16 cellular contexts compared by ENCODE assay signal in the genomic region with DNA sequence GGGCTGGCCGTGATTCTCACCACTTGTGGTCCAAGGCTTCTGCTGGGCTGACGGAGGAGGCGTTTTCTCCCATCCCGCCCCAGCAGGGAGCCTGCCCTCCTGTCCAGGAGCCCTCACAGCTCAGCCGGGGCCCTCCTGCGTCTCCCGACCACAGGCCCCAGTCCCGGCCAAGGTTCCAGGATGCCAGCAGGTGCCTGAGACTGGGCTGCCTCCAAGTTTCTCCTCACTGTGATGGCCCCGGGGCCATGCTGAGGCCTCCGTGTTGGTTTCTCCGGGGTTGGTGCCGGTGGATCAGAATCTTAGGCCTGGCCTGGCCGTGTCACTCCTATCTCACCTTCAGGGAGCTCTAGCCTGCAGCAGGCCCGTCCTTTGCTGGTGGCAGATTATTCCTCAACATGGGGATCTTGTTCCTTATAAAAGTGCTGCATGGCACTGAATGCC. TPM values are rescaled to one million over a fixed set of nuclear protein-coding genes. Genes with fewer than 3 reads are reported as not detected.
DNase-seq lines count a peak whose midpoint lies in the region; ATAC-seq and TF ChIP-seq lines count a peak whose summit lies in the region.
"Had no signal": no experiment of that assay in that cellular context is flagged by ENCODE, and none has a peak within 500 bp of the region (broad histone marks: within the 10 kb centered on the region; RNA-seq: fewer than 3 reads in every experiment).

No MANE protein-coding gene starts in this region.

- peak; percentile 33 for DNase-seq in D341Med (ENCODE audit: low spot score)
- peak; percentile 62 for DNase-seq in RWPE2 (ENCODE audit: low spot score)
- no peak for DNase-seq in neuronal stem cell (ENCODE audit: low spot score)
- peak; percentile 64 for DNase-seq in spleen
- no peak for DNase-seq in HPDE6-E6E7 (ENCODE audit: extremely low spot score)
- DNase-seq in activated CD8-positive, alpha-beta memory T cell treated with anti-CD3 and anti-CD28 coated beads for 24 hours = no peak
- DNase-seq: BE2C, Caco-2, DMS53, GF-D8, H9 had no signal

- H2BK120ac ChIP-seq in neuronal stem cell (ENCODE audit: low read depth, low read length) = no peak overlapping the region

- peak overlapping the region; percentile 10 for H3K23ac ChIP-seq in neuronal stem cell (ENCODE audit: low read depth, low read length, poor library complexity)

- H3K9ac ChIP-seq in neuronal stem cell (ENCODE audit: low read depth, low read length, poor library complexity) = no peak overlapping the region

- H3K79me1 ChIP-seq in neuronal stem cell (ENCODE audit: low read depth, low read length) = no peaks in the 10 kb centered on the region

- no peak for TF ChIP-seq POLR2A in spleen (IDR thresholded peaks at IDR 0.05)

- no peak overlapping the region for H3K27ac ChIP-seq in RWPE2 (ENCODE audit: poor library complexity, severe bottlenecking)
- no peak overlapping the region for H3K27ac ChIP-seq in neuronal stem cell (replicated peaks; ENCODE audit: low read length)
- H3K27ac ChIP-seq in spleen = no peak overlapping the region
- H3K27ac ChIP-seq: A549 had no signal

- H3K9me3 ChIP-seq in RWPE2 (ENCODE audit: severe bottlenecking) (no peaks in the 10 kb centered on the region), neuronal stem cell (replicated peaks in 1 of 2; ENCODE audit: control insufficient read depth in 2 of 2, insufficient read depth in 1 of 2, low read depth in 1 of 2, low read length in 2 of 2) (no peaks in the 10 kb centered on the region), spleen (no peaks in the 10 kb centered on the region)
- H3K9me3 ChIP-seq: A549, BE2C, Caco-2 had no signal

- H3K14ac ChIP-seq in neuronal stem cell (ENCODE audit: low read length) = peak overlapping the region; percentile 71

- no peak overlapping the region for H4K91ac ChIP-seq in neuronal stem cell (ENCODE audit: low read depth, low read length, poor library complexity)

- H3K4me3 ChIP-seq in RWPE2 (ENCODE audit: severe bottlenecking) (no peak overlapping the region), neuronal stem cell (ENCODE audit: low read length in 2 of 2) (no peak overlapping the region), spleen (no peak overlapping the region)
- H3K4me3 ChIP-seq: A549, GM23338 had no signal

- no peaks in the 10 kb centered on the region for H3K36me3 ChIP-seq in RWPE2 (ENCODE audit: low read depth)
- no peaks in the 10 kb centered on the region for H3K36me3 ChIP-seq in neuronal stem cell (replicated peaks in 1 of 2; ENCODE audit: control insufficient read depth in 2 of 2, insufficient read depth in 2 of 2, low read length in 2 of 2)
- H3K36me3 ChIP-seq in spleen = no peaks in the 10 kb centered on the region
- H3K36me3 ChIP-seq: BE2C had no signal

- no peak overlapping the region for H4K8ac ChIP-seq in neuronal stem cell (ENCODE audit: low read depth, low read length)

- no peak for ATAC-seq in RWPE2 (ENCODE audit: low read depth)
- no peak for ATAC-seq in GM18861 (IDR thresholded peaks at IDR 0.05; ENCODE audit: unreplicated experiment)
- no peak for ATAC-seq in GM21619 (IDR thresholded peaks at IDR 0.05; ENCODE audit: unreplicated experiment)
- ATAC-seq: A549, GM23338 had no signal

- no peak overlapping the region for H3K4me2 ChIP-seq in neuronal stem cell (ENCODE audit: insufficient read depth, low read length, poor library complexity, severe bottlenecking)
- H3K4me2 ChIP-seq: A549, GM23338 had no signal

- no peak overlapping the region for H2AK5ac ChIP-seq in neuronal stem cell (ENCODE audit: low read depth, low read length)

- H3K18ac ChIP-seq in neuronal stem cell (ENCODE audit: low read length) = no peak overlapping the region

- TF ChIP-seq CTCF in RWPE2 (IDR thresholded peaks at IDR 0.05; ENCODE audit: poor library complexity, severe bottlenecking) = no peak
- no peak for TF ChIP-seq CTCF in spleen (IDR thresholded peaks at IDR 0.05 in 8 of 11, conservative IDR thresholded peaks at IDR 0.05 in 3 of 11)

- H3K4me1 ChIP-seq in RWPE2 (ENCODE audit: insufficient read depth, poor library complexity, severe bottlenecking) (no peaks in the 10 kb centered on the region), neuronal stem cell (ENCODE audit: control insufficient read depth in 2 of 2, insufficient read depth in 1 of 2, low read depth in 1 of 2, low read length in 2 of 2) (no peaks in the 10 kb centered on the region), spleen (peaks cover 10 to 15% (median 15%) of the 10 kb centered on the region in 6 donors)
- H3K4me1 ChIP-seq: A549, BE2C, Caco-2 had no signal

- no peak overlapping the region for H2BK12ac ChIP-seq in neuronal stem cell (ENCODE audit: low read length)

- intact Hi-C loops in spleen (cut with DNase I; ENCODE audit: low total_unique reads) = no loop called here

- H2AFZ ChIP-seq in neuronal stem cell (ENCODE audit: low read length) = no peak overlapping the region
- H2AFZ ChIP-seq: GM23338 had no signal

- WGBS in neuronal stem cell (ENCODE audit: extremely low coverage in 2 of 2, insufficient read length in 2 of 2, insufficient replicate concordance in 1 of 2), 2 donors = no CpG with 5 or more reads among the region's 14 CpGs
- WGBS in spleen, 5 donors = 86 to 97% (median 90%) methylated on average over 14 of the region's 14 CpGs

- H3K27me3 ChIP-seq in RWPE2 (ENCODE audit: insufficient read depth, poor library complexity, severe bottlenecking) (peaks cover 14% of the 10 kb centered on the region), neuronal stem cell (ENCODE audit: control insufficient read depth in 3 of 3, insufficient read depth in 3 of 3, low read depth in 1 of 3, low read length in 3 of 3) (peaks cover 3 to 61% (median 19%) of the 10 kb centered on the region in 3 experiments), spleen (replicated peaks in 1 of 7) (peaks cover 0 to 26% (median 19%) of the 10 kb centered on the region in 7 donors)

- H3K4ac ChIP-seq in neuronal stem cell (ENCODE audit: low read length) = peak overlapping the region; percentile 89

- peak overlapping the region; percentile 55 for H2BK15ac ChIP-seq in neuronal stem cell (ENCODE audit: low read length)

- no peak overlapping the region for H2BK5ac ChIP-seq in neuronal stem cell (ENCODE audit: low read length)

RNA-seq across cellular contexts. Expression of a gene that starts 5.9 kb away (rescaled TPM):
- 0.29 TPM for polyA plus RNA-seq in neuronal stem cell (2013, experiment 1 of 2)
- polyA plus RNA-seq in neuronal stem cell (2013, experiment 2 of 2) = 0.29 TPM
- total RNA-seq in spleen = 1 to 10 TPM in 3 of 7 donors, under 1 TPM in 3, not detected in 1; 0.17 to 3.2 (median 1.1) TPM
- polyA plus RNA-seq in spleen = under 1 TPM; 0.15 to 0.38 (median 0.22) TPM
- total RNA-seq: Caco-2; CD8-positive, alpha-beta memory T cell had no signal
- polyA plus RNA-seq: A549; CD8-positive, alpha-beta memory T cell had no signal

Comparison
In these comparisons a context has a peak if more than half of its experiments do, and no peak if none do; other contexts are left out.
1. DNase-seq: peak in D341Med (single experiment), RWPE2 (single experiment) and spleen (single experiment); none in neuronal stem cell (single experiment), HPDE6-E6E7 (single experiment) and activated CD8-positive, alpha-beta memory T cell treated with anti-CD3 and anti-CD28 coated beads for 24 hours (single experiment).